ENCODE assay signal across 11 cellular contexts in genomic region chr11:117172678-117173421, GRCh38. TPM values are rescaled to one million over a fixed set of nuclear protein-coding genes. Genes with fewer than 3 reads are reported as not detected.
DNase-seq lines count a peak whose midpoint lies in the region; ATAC-seq and TF ChIP-seq lines count a peak whose summit lies in the region.
"Had no signal": no experiment of that assay in that cellular context is flagged by ENCODE, and none has a peak within 500 bp of the region (broad histone marks: within the 10 kb centered on the region; RNA-seq: fewer than 3 reads in every experiment).

No MANE protein-coding gene starts in this region.

- H3K27ac Mint-ChIP-seq in T-helper 17 cell (peak overlapping the region; percentile 32), nephron (peak overlapping the region; percentile 87 to 97 (median 92))

- H3K4me1 Mint-ChIP-seq in T-helper 17 cell (peaks cover 3% of the 10 kb centered on the region), nephron (peaks cover 69% of the 10 kb centered on the region)

- H3K4me3 Mint-ChIP-seq in T-helper 17 cell (no peak overlapping the region), nephron (peak overlapping the region in 2 of 3 experiments; percentile 21 to 43)

- no peak for ATAC-seq in T-helper 17 cell
- ATAC-seq in HG03457 (IDR thresholded peaks at IDR 0.05; ENCODE audit: unreplicated experiment) = no peak

- peak; percentile 77 for DNase-seq in CD1c-positive myeloid dendritic cell (ENCODE audit: extremely low spot score)
- DNase-seq in T-helper 17 cell = no peak
- peak; percentile 62 for DNase-seq in fibroblast of peridontal ligament (ENCODE audit: extremely low read depth)
- no peak for DNase-seq in Kasumi-1 (lab: John Stamatoyannopoulos, UW)
- no peak for DNase-seq in NCI-H2171 (lab: John Stamatoyannopoulos, UW)
- DNase-seq in NCI-H146 (lab: John Stamatoyannopoulos, UW) = no peak
- DNase-seq: hippocampal formation, retina, SW 1271 had no signal

- H3K27me3 Mint-ChIP-seq in T-helper 17 cell (no peaks in the 10 kb centered on the region), nephron (ENCODE audit: low read depth) (no peaks in the 10 kb centered on the region)

- no peaks in the 10 kb centered on the region for H3K9me3 Mint-ChIP-seq in nephron

- no peak for TF ChIP-seq CTCF in nephron (IDR thresholded peaks at IDR 0.05; ENCODE audit: unreplicated experiment in 3 of 3)

- H3K36me3 Mint-ChIP-seq in T-helper 17 cell (ENCODE audit: low read depth) = no peaks in the 10 kb centered on the region
- peaks cover 22% of the 10 kb centered on the region for H3K36me3 Mint-ChIP-seq in nephron (ENCODE audit: low read depth)

- no peaks in the 10 kb centered on the region for H3K9me3 ChIP-seq in T-helper 17 cell (ENCODE audit: control insufficient read depth, low read length, poor library complexity, severe bottlenecking)

RNA-seq across cellular contexts. Expression of gene SIDT2, which starts 5.7 kb away (rescaled TPM):
- 100 to 1,000 TPM; 106 to 118 TPM for total RNA-seq in T-helper 17 cell

RNA-seq across cellular contexts. Expression of gene TAGLN, which starts 26.3 kb away (rescaled TPM):
- total RNA-seq in T-helper 17 cell = 1 to 10 TPM; 8.7 to 9.6 TPM

RNA-seq across cellular contexts. Expression of gene PAFAH1B2, which starts 28.8 kb away (rescaled TPM):
- total RNA-seq in T-helper 17 cell = 10 to 100 TPM; 31.1 to 43.4 TPM

RNA-seq across cellular contexts. Expression of gene PCSK7, which starts 59.0 kb away (rescaled TPM):
- total RNA-seq in T-helper 17 cell = 100 to 1,000 TPM; 312 to 355 TPM

RNA-seq across cellular contexts. Expression of gene RNF214, which starts 59.6 kb away (rescaled TPM):
- 10 to 100 TPM; 20.1 to 24.4 TPM for total RNA-seq in T-helper 17 cell

Comparison
In these comparisons a context has a peak if more than half of its experiments do, and no peak if none do; other contexts are left out.
1. DNase-seq: peak in CD1c-positive myeloid dendritic cell (single experiment) and fibroblast of peridontal ligament (single experiment); none in T-helper 17 cell (0 of 3), Kasumi-1 (0 of 2), NCI-H2171 (single experiment) and NCI-H146 (single experiment).